Comparison of ENCODE assay signal across 29 cellular contexts in genomic region chr15:49116108-49116507, GRCh38.
"Had no signal": no experiment of that assay in that cellular context is flagged by ENCODE, and none has a peak within 500 bp of the region (broad histone marks: within the 10 kb centered on the region; RNA-seq: fewer than 3 reads in every experiment).

No MANE protein-coding gene starts in this region.

- H3K27ac ChIP-seq: stomach, suprapubic skin, testis, thoracic aorta, thyroid gland, tibial artery, tibial nerve, transverse colon, upper lobe of left lung, upper lobe of right lung, uterus, vagina had no signal

- H3K4me1 Mint-ChIP-seq: stimulated activated effector memory CD8-positive, alpha-beta T cell treated with anti-CD3 and anti-CD28 coated beads, Interleukin-12 subunit alpha, Interleukin-12 subunit beta, amount 100 ng/mL, for 72 hours; stimulated activated naive B cell treated with anti-CD40 and anti-IgM and Interleukin-4, amounts not matched to agents 10 μg/mL and 1 μg/mL and 100 μg/mL, for 72 hours; stimulated activated naive CD8-positive, alpha-beta T cell treated with anti-CD3 and anti-CD28 coated beads, Interleukin-15, amount 100 ng/mL, for 72 hours had no signal

- ATAC-seq: stimulated activated effector memory CD8-positive, alpha-beta T cell treated with anti-CD3 and anti-CD28 coated beads, Interleukin-12 subunit alpha, Interleukin-12 subunit beta, amount 100 ng/mL, for 72 hours; stimulated activated memory B cell treated with anti-CD40 and anti-IgM and Interleukin-4, amounts not matched to agents 10 μg/mL and 1 μg/mL and 100 μg/mL, for 72 hours; stimulated activated naive B cell treated with anti-CD40 and anti-IgM and Interleukin-4, amounts not matched to agents 10 μg/mL and 1 μg/mL and 100 μg/mL, for 72 hours; stimulated activated naive CD8-positive, alpha-beta T cell treated with anti-CD3 and anti-CD28 coated beads, Interleukin-15, amount 100 ng/mL, for 72 hours; stimulated activated naive CD8-positive, alpha-beta T cell treated with anti-CD3 and anti-CD28 coated beads, Interleukin-15, Interleukin-2, amounts not matched to agents 100 U/mL and 50 U/mL, for 24 hours; upper lobe of right lung had no signal

- DNase-seq: stimulated activated CD4-positive, alpha-beta T cell treated with anti-CD3 and anti-CD28 coated beads, Interleukin-2, amount 100 ng/mL, for 48 hours; stimulated activated CD4-positive, alpha-beta T cell treated with anti-CD3 and anti-CD28 coated beads, Interleukin-4, amount 100 ng/mL, for 1 hour; stimulated activated CD4-positive, alpha-beta T cell treated with anti-CD3 and anti-CD28 coated beads, Interleukin-4, amount 100 ng/mL, for 24 hours; stimulated activated CD4-positive, alpha-beta T cell treated with anti-CD3 and anti-CD28 coated beads, Interleukin-4, amount 100 ng/mL, for 4 hours; stimulated activated CD8-positive, alpha-beta memory T cell treated with anti-CD3 and anti-CD28 coated beads, Interleukin-4, amount 100 ng/mL, for 48 hours; stimulated activated naive B cell treated with anti-CD40 and anti-IgM and Interleukin-4, amounts not matched to agents 10 μg/mL and 1 μg/mL and 100 μg/mL, for 72 hours; stimulated activated naive CD4-positive, alpha-beta T cell; stimulated activated naive CD4-positive, alpha-beta T cell treated with Interleukin-2 at 50 U/mL for 16 hours; stimulated activated naive CD8-positive, alpha-beta T cell treated with anti-CD3 and anti-CD28 coated beads, Interleukin-15, amount 100 ng/mL, for 72 hours; stimulated activated naive CD8-positive, alpha-beta T cell treated with anti-CD3 and anti-CD28 coated beads, Interleukin-15, Interleukin-2, amounts not matched to agents 100 U/mL and 50 U/mL, for 24 hours; stomach; substantia nigra; testis; thyroid gland; tibial artery; transverse colon; trophoblast cell; upper lobe of left lung; upper lobe of right lung; uterus had no signal

- FAIRE-seq: urothelium cell line had no signal

- H3K27me3 Mint-ChIP-seq: stimulated activated memory B cell treated with anti-CD40 and anti-IgM and Interleukin-4, amounts not matched to agents 10 μg/mL and 1 μg/mL and 100 μg/mL, for 72 hours; stimulated activated naive B cell treated with anti-CD40 and anti-IgM and Interleukin-4, amounts not matched to agents 10 μg/mL and 1 μg/mL and 100 μg/mL, for 72 hours; stimulated activated naive CD8-positive, alpha-beta T cell treated with anti-CD3 and anti-CD28 coated beads, Interleukin-15, amount 100 ng/mL, for 72 hours; stimulated activated naive CD8-positive, alpha-beta T cell treated with anti-CD3 and anti-CD28 coated beads, Interleukin-15, Interleukin-2, amounts not matched to agents 100 ng/mL and 50 ng/mL, for 24 hours; type B pancreatic cell had no signal

- H3K27me3 ChIP-seq: stomach, suprapubic skin, testis, thyroid gland, tibial artery, tibial nerve, transverse colon, upper lobe of left lung, upper lobe of right lung, uterus, vagina had no signal

- H3K27ac Mint-ChIP-seq: stimulated activated effector memory CD8-positive, alpha-beta T cell treated with anti-CD3 and anti-CD28 coated beads, Interleukin-12 subunit alpha, Interleukin-12 subunit beta, amount 100 ng/mL, for 72 hours; stimulated activated memory B cell treated with anti-CD40 and anti-IgM and Interleukin-4, amounts not matched to agents 10 μg/mL and 1 μg/mL and 100 μg/mL, for 72 hours; stimulated activated naive B cell treated with anti-CD40 and anti-IgM and Interleukin-4, amounts not matched to agents 10 μg/mL and 1 μg/mL and 100 μg/mL, for 72 hours; stimulated activated naive CD8-positive, alpha-beta T cell treated with anti-CD3 and anti-CD28 coated beads, Interleukin-15, Interleukin-2, amounts not matched to agents 100 ng/mL and 50 ng/mL, for 24 hours; type B pancreatic cell had no signal

- H3K4me1 ChIP-seq: stomach, suprapubic skin, testis, thyroid gland, tibial artery, tibial nerve, transverse colon, upper lobe of left lung, upper lobe of right lung, uterus, vagina had no signal

- H3K36me3 ChIP-seq: upper lobe of right lung, uterus had no signal

- H3K4me3 ChIP-seq: stomach, suprapubic skin, testis, thoracic aorta, thyroid gland, tibial artery, tibial nerve, transverse colon, upper lobe of left lung, upper lobe of right lung, uterus, vagina had no signal

- H3K4me3 Mint-ChIP-seq: stimulated activated effector memory CD8-positive, alpha-beta T cell treated with anti-CD3 and anti-CD28 coated beads, Interleukin-12 subunit alpha, Interleukin-12 subunit beta, amount 100 ng/mL, for 72 hours; stimulated activated memory B cell treated with anti-CD40 and anti-IgM and Interleukin-4, amounts not matched to agents 10 μg/mL and 1 μg/mL and 100 μg/mL, for 72 hours; stimulated activated naive B cell treated with anti-CD40 and anti-IgM and Interleukin-4, amounts not matched to agents 10 μg/mL and 1 μg/mL and 100 μg/mL, for 72 hours; stimulated activated naive CD8-positive, alpha-beta T cell treated with anti-CD3 and anti-CD28 coated beads, Interleukin-15, amount 100 ng/mL, for 72 hours; stimulated activated naive CD8-positive, alpha-beta T cell treated with anti-CD3 and anti-CD28 coated beads, Interleukin-15, Interleukin-2, amounts not matched to agents 100 ng/mL and 50 ng/mL, for 24 hours; type B pancreatic cell had no signal

- H3K9me3 ChIP-seq: suprapubic skin, testis, thyroid gland, uterus, vagina had no signal
